13 cellular contexts compared by ENCODE assay signal in the genomic region with DNA sequence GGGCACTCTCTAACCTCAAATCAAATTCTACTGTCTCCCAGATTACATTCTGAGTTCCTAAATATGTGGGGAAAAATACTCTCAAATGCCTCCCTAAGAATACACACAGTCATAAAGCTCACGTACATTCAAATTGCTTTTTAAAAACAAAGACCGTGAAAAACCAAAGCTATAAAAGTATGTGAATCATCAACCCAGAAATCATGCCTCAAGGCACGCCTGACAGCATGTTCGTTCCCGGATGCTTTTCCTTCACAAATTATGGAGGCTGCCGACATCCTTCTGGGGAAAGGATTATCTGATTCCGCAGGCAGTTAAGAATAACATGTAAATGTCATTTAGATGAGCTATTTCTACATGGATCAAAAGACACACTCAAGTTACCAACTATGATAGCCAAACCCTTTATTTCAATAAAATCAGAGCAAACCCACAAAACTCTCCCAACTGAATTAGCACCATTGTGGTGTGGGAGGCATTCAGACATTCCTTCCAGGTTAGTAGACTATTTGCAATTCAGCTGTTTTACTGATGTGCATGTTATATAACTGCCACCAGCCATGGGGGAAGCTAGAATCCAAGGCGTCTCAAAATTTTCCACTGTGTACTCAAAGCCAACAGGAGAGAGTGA.
DNase-seq lines count a peak whose midpoint lies in the region; ATAC-seq and TF ChIP-seq lines count a peak whose summit lies in the region.
"Had no signal": no experiment of that assay in that cellular context is flagged by ENCODE, and none has a peak within 500 bp of the region (broad histone marks: within the 10 kb centered on the region; RNA-seq: fewer than 3 reads in every experiment).

No MANE protein-coding gene starts in this region.

- H3K4me1 ChIP-seq in SK-N-SH (ENCODE audit: control insufficient read depth in 1 of 2, insufficient read depth in 2 of 2, low read depth in 1 of 2, low read length in 1 of 2) = peaks cover 6 to 42% of the 10 kb centered on the region in 2 experiments; a peak in 2 of 4 replicates
- peaks cover 23% of the 10 kb centered on the region for H3K4me1 ChIP-seq in testis

- DNase-seq in EL (peak; percentile 94), SK-N-SH (no peak), fibroblast of the aortic adventitia (ENCODE audit: low read depth) (peak; percentile 45), skeletal muscle cell (ENCODE audit: low read depth) (peak; percentile 80), testis (no peak), RPMI8226 (no peak)
- DNase-seq: activated T-cell treated with anti-CD3 and anti-CD28 coated beads, Interleukin-2, amount 50 U/mL, for 1 hour; Calu3; left lung; NCI-H1417; T-cell had no signal

- ATAC-seq in GM18502 (IDR thresholded peaks at IDR 0.05; ENCODE audit: poor library complexity, unreplicated experiment) (no peak), GM21737 (IDR thresholded peaks at IDR 0.05; ENCODE audit: unreplicated experiment) (no peak)
- ATAC-seq: T-cell had no signal

- TF ChIP-seq POLR2A in testis (IDR thresholded peaks at IDR 0.05) = no peak

- peak overlapping the region; percentile 31; the same call in 1 of the 2 replicates for H3K9ac ChIP-seq in SK-N-SH

- WGBS in SK-N-SH (ENCODE audit: low lambda C conversion rate) = 79% methylated on average over 8 of the region's 8 CpGs
- 73 to 74% methylated on average over 8 of the region's 8 CpGs for WGBS in testis, 2 donors

- no peaks in the 10 kb centered on the region for H3K27me3 ChIP-seq in SK-N-SH (ENCODE audit: insufficient read depth)
- H3K27me3 ChIP-seq in testis = no peaks in the 10 kb centered on the region
- H3K27me3 ChIP-seq: left lung had no signal

- H3K79me2 ChIP-seq in SK-N-SH (ENCODE audit: insufficient read depth) = no peaks in the 10 kb centered on the region

- H4K20me1 ChIP-seq in SK-N-SH (ENCODE audit: insufficient read depth) = no peaks in the 10 kb centered on the region

- H3K9me3 ChIP-seq in SK-N-SH (no peaks in the 10 kb centered on the region), testis (no peaks in the 10 kb centered on the region)
- H3K9me3 ChIP-seq: left lung had no signal

- H3K27ac ChIP-seq in SK-N-SH (ENCODE audit: low read depth in 2 of 2, low read length in 1 of 2) (peak overlapping the region in 1 of 2 experiments; percentile 89; a peak in 2 of 4 replicates), testis (peak overlapping the region in 1 of 2 donors; percentile 59)
- H3K27ac ChIP-seq: left lung had no signal

- POLR2A ChIA-PET in SK-N-SH (lab: Yijun Ruan, JAX) = no interaction called here

- peaks cover 33% of the 10 kb centered on the region for H3F3A ChIP-seq in SK-N-SH (replicated peaks; ENCODE audit: insufficient read depth)

- no peaks in the 10 kb centered on the region for H3K9me2 ChIP-seq in SK-N-SH

- peak in 1 of 2 experiments; percentile 45; a peak in 1 of 4 replicates for TF ChIP-seq EP300 in SK-N-SH (IDR thresholded peaks at IDR 0.05; ENCODE audit: borderline replicate concordance in 1 of 2, low read depth in 1 of 2, low read length in 1 of 2)

- intact Hi-C loops in testis (cut with DNase I; ENCODE audit: low total_unique reads) = no loop called here

- H2AFZ ChIP-seq in SK-N-SH (ENCODE audit: low read depth) = peak overlapping the region; percentile 72

- CTCF ChIA-PET in SK-N-SH (lab: Yijun Ruan, JAX) = interaction anchor here (1.0 kb wide), 1 partner anchor 62 kb away, joined by 5 read pairs; no protein-coding TSS in a partner anchor

- H3K36me3 ChIP-seq in SK-N-SH (replicated peaks in 1 of 2; ENCODE audit: control insufficient read depth in 1 of 2, insufficient read depth in 2 of 2, low read length in 1 of 2) (no peaks in the 10 kb centered on the region), testis (ENCODE audit: low read depth, missing control alignments) (no peaks in the 10 kb centered on the region)
- H3K36me3 ChIP-seq: left lung had no signal

- no peak for TF ChIP-seq CTCF in SK-N-SH (IDR thresholded peaks at IDR 0.05)
- no peak for TF ChIP-seq CTCF in fibroblast of the aortic adventitia (IDR thresholded peaks at IDR 0.05; ENCODE audit: insufficient read depth, low read length)
- TF ChIP-seq CTCF in testis (IDR thresholded peaks at IDR 0.05) = no peak

- TF ChIP-seq RAD21 in SK-N-SH (IDR thresholded peaks at IDR 0.05; ENCODE audit: low read length) = no peak

- H3K4me2 ChIP-seq in SK-N-SH = peak overlapping the region; percentile 44

- no peak overlapping the region for H3K4me3 ChIP-seq in SK-N-SH (ENCODE audit: low read depth in 2 of 2, low read length in 1 of 2)
- H3K4me3 ChIP-seq in fibroblast of the aortic adventitia (ENCODE audit: low read depth, low read length) = no peak overlapping the region
- H3K4me3 ChIP-seq in skeletal muscle cell (ENCODE audit: low read depth, low read length) = no peak overlapping the region
- H3K4me3 ChIP-seq in testis = no peak overlapping the region
- H3K4me3 ChIP-seq: left lung had no signal

TF ChIP-seq in SK-N-SH, 30 proteins besides CTCF, POLR2A, EP300 and RAD21:
- TF ChIP-seq TCF12 (IDR thresholded peaks at IDR 0.05) = peak; percentile 52
- TF ChIP-seq NRF1 (IDR thresholded peaks at IDR 0.05; ENCODE audit: low read depth, low read length) = no peak
- no peak for TF ChIP-seq RFX5 (IDR thresholded peaks at IDR 0.05; ENCODE audit: low read length)
- TF ChIP-seq GABPA (IDR thresholded peaks at IDR 0.05; ENCODE audit: low read depth) = no peak
- peak; percentile 33 for TF ChIP-seq JUND (IDR thresholded peaks at IDR 0.05)
- TF ChIP-seq, protein P1, sequence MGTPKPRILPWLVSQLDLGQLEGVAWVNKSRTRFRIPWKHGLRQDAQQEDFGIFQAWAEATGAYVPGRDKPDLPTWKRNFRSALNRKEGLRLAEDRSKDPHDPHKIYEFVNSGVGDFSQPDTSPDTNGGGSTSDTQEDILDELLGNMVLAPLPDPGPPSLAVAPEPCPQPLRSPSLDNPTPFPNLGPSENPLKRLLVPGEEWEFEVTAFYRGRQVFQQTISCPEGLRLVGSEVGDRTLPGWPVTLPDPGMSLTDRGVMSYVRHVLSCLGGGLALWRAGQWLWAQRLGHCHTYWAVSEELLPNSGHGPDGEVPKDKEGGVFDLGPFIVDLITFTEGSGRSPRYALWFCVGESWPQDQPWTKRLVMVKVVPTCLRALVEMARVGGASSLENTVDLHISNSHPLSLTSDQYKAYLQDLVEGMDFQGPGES (IDR thresholded peaks at IDR 0.05; ENCODE audit: low read depth, low read length) = no peak
- peak; percentile 20; the same call in 1 of the 2 replicates for TF ChIP-seq FOSL2 (IDR thresholded peaks at IDR 0.05; ENCODE audit: borderline replicate concordance, low read depth)
- TF ChIP-seq MXI1 (IDR thresholded peaks at IDR 0.05; ENCODE audit: low read depth, low read length) = no peak
- TF ChIP-seq, protein P2, sequence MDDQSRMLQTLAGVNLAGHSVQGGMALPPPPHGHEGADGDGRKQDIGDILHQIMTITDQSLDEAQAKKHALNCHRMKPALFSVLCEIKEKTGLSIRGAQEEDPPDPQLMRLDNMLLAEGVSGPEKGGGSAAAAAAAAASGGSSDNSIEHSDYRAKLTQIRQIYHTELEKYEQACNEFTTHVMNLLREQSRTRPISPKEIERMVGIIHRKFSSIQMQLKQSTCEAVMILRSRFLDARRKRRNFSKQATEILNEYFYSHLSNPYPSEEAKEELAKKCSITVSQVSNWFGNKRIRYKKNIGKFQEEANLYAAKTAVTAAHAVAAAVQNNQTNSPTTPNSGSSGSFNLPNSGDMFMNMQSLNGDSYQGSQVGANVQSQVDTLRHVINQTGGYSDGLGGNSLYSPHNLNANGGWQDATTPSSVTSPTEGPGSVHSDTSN (IDR thresholded peaks at IDR 0.05) = peak; percentile 41; the same call in 1 of the 2 replicates
- TF ChIP-seq FOXM1 (IDR thresholded peaks at IDR 0.05; ENCODE audit: low read depth) = no peak
- TF ChIP-seq TEAD4 (IDR thresholded peaks at IDR 0.05; ENCODE audit: borderline replicate concordance, insufficient read depth) = 0 out of 2 replicates have a peak, but pooled peaks have one; percentile 28
- TF ChIP-seq RCOR1 (IDR thresholded peaks at IDR 0.05; ENCODE audit: low read length) = no peak
- TF ChIP-seq NFIC (IDR thresholded peaks at IDR 0.05; ENCODE audit: borderline replicate concordance) = no peak; the same call in 1 of the 2 replicates
- TF ChIP-seq RXRA (IDR thresholded peaks at IDR 0.05; ENCODE audit: borderline replicate concordance, low read depth) = peak; percentile 27; the same call in 1 of the 2 replicates
- no peak for TF ChIP-seq YY1 (IDR thresholded peaks at IDR 0.05; ENCODE audit: low read depth)
- no peak for TF ChIP-seq SMC3 (IDR thresholded peaks at IDR 0.05; ENCODE audit: low read depth, low read length)
- TF ChIP-seq FOXJ3 (CRISPR knock-in tag; IDR thresholded peaks at IDR 0.05) = no peak
TF ChIP-seq in SK-N-SH: peak in this region for 6.

Comparison
In these comparisons a context has a peak if more than half of its experiments do, and no peak if none do; other contexts are left out.
1. DNase-seq: peak in EL (single experiment), fibroblast of the aortic adventitia (single experiment) and skeletal muscle cell (single experiment); none in SK-N-SH (single experiment), testis (single experiment) and RPMI8226 (single experiment).